Comparison of ENCODE assay signal across 8 cellular contexts in genomic region chr6:35259946-35260626, GRCh38. TPM values are rescaled to one million over a fixed set of nuclear protein-coding genes. Genes with fewer than 3 reads are reported as not detected.
A peak's percentile ranks its signal among the peaks of the same experiment; 100 is the strongest.
DNase-seq lines count a peak whose midpoint lies in the region; ATAC-seq and TF ChIP-seq lines count a peak whose summit lies in the region.

No MANE protein-coding gene starts in this region.

- H3K4me1 Mint-ChIP-seq in activated T-cell treated with anti-CD3 and anti-CD28 coated beads, Interleukin-2, amount 50 U/mL, for 72 hours (ENCODE audit: low read depth): peaks cover 54% of the 10 kb centered on the region
- peaks cover 54% of the 10 kb centered on the region for H3K4me1 Mint-ChIP-seq in stimulated activated naive CD8-positive, alpha-beta T cell treated with anti-CD3 and anti-CD28 coated beads, Interleukin-15, amount 100 ng/mL, for 72 hours

- TF ChIP-seq CTCF in OCI-LY1 (IDR thresholded peaks at IDR 0.05; ENCODE audit: low read length): no peak
- no peak for TF ChIP-seq CTCF in fibroblast of lung (conservative IDR thresholded peaks at IDR 0.05 in 1 of 2, IDR thresholded peaks at IDR 0.05 in 1 of 2; ENCODE audit: low read depth in 1 of 2, low read length in 2 of 2)
- TF ChIP-seq CTCF in neural cell (IDR thresholded peaks at IDR 0.05; ENCODE audit: poor library complexity, severe bottlenecking): no peak

- peak overlapping the region; percentile 78 for H3K27ac ChIP-seq in OCI-LY1 (ENCODE audit: low read depth, low read length, poor library complexity, severe bottlenecking)
- H3K27ac ChIP-seq in fibroblast of lung (ENCODE audit: insufficient read depth, low read length): peak overlapping the region; percentile 99
- peak overlapping the region; percentile 95 for H3K27ac ChIP-seq in neural cell (ENCODE audit: low read length)

- peak overlapping the region; percentile 91 for H3K9ac ChIP-seq in OCI-LY1 (ENCODE audit: low read length)
- peak overlapping the region; percentile 96 for H3K9ac ChIP-seq in fibroblast of lung (ENCODE audit: insufficient read depth, low read length)
- H3K9ac ChIP-seq in neural cell (ENCODE audit: low read length): peak overlapping the region; percentile 94

- TF ChIP-seq RAD21 in neural cell (conservative IDR thresholded peaks at IDR 0.05): no peak

- no peak for TF ChIP-seq EP300 in neural cell (conservative IDR thresholded peaks at IDR 0.05; ENCODE audit: poor library complexity, severe bottlenecking)

- no peaks in the 10 kb centered on the region for H3K9me3 Mint-ChIP-seq in activated T-cell treated with anti-CD3 and anti-CD28 coated beads, Interleukin-2, amount 50 U/mL, for 72 hours
- H3K9me3 Mint-ChIP-seq in stimulated activated naive CD8-positive, alpha-beta T cell treated with anti-CD3 and anti-CD28 coated beads, Interleukin-15, amount 100 ng/mL, for 72 hours: no peaks in the 10 kb centered on the region

- H3K4me2 ChIP-seq in OCI-LY1 (ENCODE audit: low read length) (peak overlapping the region; percentile 84), fibroblast of lung (ENCODE audit: extremely low read depth, insufficient read depth, low read length) (peak overlapping the region; percentile 86), neural cell (ENCODE audit: low read length) (peak overlapping the region; percentile 95)

- peak overlapping the region; percentile 79 for H3K4me3 ChIP-seq in OCI-LY1 (ENCODE audit: low read depth, low read length, poor library complexity, severe bottlenecking)
- H3K4me3 ChIP-seq in fibroblast of lung (replicated peaks in 1 of 4; ENCODE audit: control extremely low read depth in 1 of 4, insufficient read depth in 1 of 4, low read depth in 3 of 4, low read length in 4 of 4): peak overlapping the region; percentile 73 to 89 (median 81)
- peak overlapping the region; percentile 80 for H3K4me3 ChIP-seq in neural cell (ENCODE audit: low read length)

- H3K4me1 ChIP-seq in OCI-LY1 (ENCODE audit: insufficient read depth, low read length, severe bottlenecking): peaks cover 44% of the 10 kb centered on the region
- no peaks in the 10 kb centered on the region for H3K4me1 ChIP-seq in fibroblast of lung (ENCODE audit: control insufficient read depth, extremely low read depth, insufficient read depth, low read length)

- no peaks in the 10 kb centered on the region for H4K20me1 ChIP-seq in OCI-LY1 (ENCODE audit: insufficient read depth, low read length)
- no peaks in the 10 kb centered on the region for H4K20me1 ChIP-seq in fibroblast of lung (ENCODE audit: control insufficient read depth, extremely low read depth, insufficient read depth, low read length)
- H4K20me1 ChIP-seq in neural cell (ENCODE audit: insufficient read depth): no peaks in the 10 kb centered on the region

- no peaks in the 10 kb centered on the region for H3K79me2 ChIP-seq in OCI-LY1 (ENCODE audit: insufficient read depth, low read length)
- H3K79me2 ChIP-seq in fibroblast of lung (ENCODE audit: control insufficient read depth, insufficient read depth, low read length): peaks cover 9% of the 10 kb centered on the region
- H3K79me2 ChIP-seq in neural cell (replicated peaks; ENCODE audit: insufficient read depth, low read length): peaks cover 31% of the 10 kb centered on the region

- DNase-seq in 8988T (peak; percentile 56), fibroblast of lung (ENCODE audit: low read depth in 2 of 2) (peak; percentile 25 to 51)
- peak; percentile 85 to 86 for DNase-seq in activated T-cell treated with anti-CD3 and anti-CD28 coated beads, Interleukin-2, amount 50 U/mL, for 72 hours
- peak; percentile 68 to 80 for DNase-seq in stimulated activated naive CD8-positive, alpha-beta T cell treated with anti-CD3 and anti-CD28 coated beads, Interleukin-15, amount 100 ng/mL, for 72 hours

- peak; percentile 20 for ATAC-seq in GM18520 (IDR thresholded peaks at IDR 0.05; ENCODE audit: unreplicated experiment)
- peak; percentile 36 for ATAC-seq in HG03135 (IDR thresholded peaks at IDR 0.05; ENCODE audit: unreplicated experiment)
- ATAC-seq in activated T-cell treated with anti-CD3 and anti-CD28 coated beads, Interleukin-2, amount 50 U/mL, for 72 hours (replicated peaks in 1 of 2): peak; percentile 70 to 71
- peak; percentile 73 for ATAC-seq in stimulated activated naive CD8-positive, alpha-beta T cell treated with anti-CD3 and anti-CD28 coated beads, Interleukin-15, amount 100 ng/mL, for 72 hours

- no peaks in the 10 kb centered on the region for H3K9me2 ChIP-seq in OCI-LY1 (ENCODE audit: low read depth, low read length)
- H3K9me2 ChIP-seq in neural cell (ENCODE audit: insufficient read depth, low read length): no peaks in the 10 kb centered on the region

- H3F3A ChIP-seq in OCI-LY1 (ENCODE audit: insufficient read depth, low read length) (peaks cover 6% of the 10 kb centered on the region; the same call in 1 of the 2 replicates), neural cell (ENCODE audit: insufficient read depth, low read length, poor library complexity, severe bottlenecking) (no peaks in the 10 kb centered on the region)

- no peaks in the 10 kb centered on the region for H3K27me3 ChIP-seq in OCI-LY1 (ENCODE audit: insufficient read depth, low read length)
- no peaks in the 10 kb centered on the region for H3K27me3 ChIP-seq in fibroblast of lung (ENCODE audit: control insufficient read depth, insufficient read depth, low read length)
- H3K27me3 ChIP-seq in neural cell (ENCODE audit: insufficient read depth, low read depth, low read length): no peaks in the 10 kb centered on the region

- H3K27me3 Mint-ChIP-seq in activated T-cell treated with anti-CD3 and anti-CD28 coated beads, Interleukin-2, amount 50 U/mL, for 72 hours (ENCODE audit: low read depth): no peaks in the 10 kb centered on the region
- no peaks in the 10 kb centered on the region for H3K27me3 Mint-ChIP-seq in stimulated activated naive CD8-positive, alpha-beta T cell treated with anti-CD3 and anti-CD28 coated beads, Interleukin-15, amount 100 ng/mL, for 72 hours

- H3K36me3 ChIP-seq in OCI-LY1 (ENCODE audit: insufficient read depth, low read length): no peaks in the 10 kb centered on the region
- H3K36me3 ChIP-seq in fibroblast of lung (ENCODE audit: control insufficient read depth, insufficient read depth, low read length): no peaks in the 10 kb centered on the region
- no peaks in the 10 kb centered on the region for H3K36me3 ChIP-seq in neural cell (ENCODE audit: insufficient read depth, low read length)

- H3K9me3 ChIP-seq in OCI-LY1 (ENCODE audit: low read length) (no peaks in the 10 kb centered on the region), fibroblast of lung (ENCODE audit: control insufficient read depth, insufficient read depth, low read depth, low read length) (no peaks in the 10 kb centered on the region), neural cell (ENCODE audit: low read length) (no peaks in the 10 kb centered on the region)

- no peaks in the 10 kb centered on the region for H3K36me3 Mint-ChIP-seq in activated T-cell treated with anti-CD3 and anti-CD28 coated beads, Interleukin-2, amount 50 U/mL, for 72 hours (ENCODE audit: insufficient read depth in 2 of 2)

- H2AFZ ChIP-seq in OCI-LY1 (ENCODE audit: low read length): no peak overlapping the region
- peak overlapping the region; percentile 45 for H2AFZ ChIP-seq in fibroblast of lung (ENCODE audit: low read length)
- H2AFZ ChIP-seq in neural cell (ENCODE audit: low read depth, low read length): peak overlapping the region; percentile 67

- H3K4me3 Mint-ChIP-seq in activated T-cell treated with anti-CD3 and anti-CD28 coated beads, Interleukin-2, amount 50 U/mL, for 72 hours: peak overlapping the region; percentile 85 to 99
- H3K4me3 Mint-ChIP-seq in stimulated activated naive CD8-positive, alpha-beta T cell treated with anti-CD3 and anti-CD28 coated beads, Interleukin-15, amount 100 ng/mL, for 72 hours: peak overlapping the region; percentile 90 to 99

- peak overlapping the region; percentile 88 for H3K27ac Mint-ChIP-seq in activated T-cell treated with anti-CD3 and anti-CD28 coated beads, Interleukin-2, amount 50 U/mL, for 72 hours
- H3K27ac Mint-ChIP-seq in stimulated activated naive CD8-positive, alpha-beta T cell treated with anti-CD3 and anti-CD28 coated beads, Interleukin-15, amount 100 ng/mL, for 72 hours: peak overlapping the region; percentile 93 to 96

TF ChIP-seq in neural cell, 6 proteins besides CTCF, POLR2A, EP300 and RAD21 (continues in another document):
- TF ChIP-seq EZH2 (IDR thresholded peaks at IDR 0.05; ENCODE audit: borderline replicate concordance, insufficient read depth, low read length, poor library complexity, severe bottlenecking): no peak
- no peak for TF ChIP-seq TAF1 (IDR thresholded peaks at IDR 0.05; ENCODE audit: low read depth)

RNA-seq across cellular contexts. Expression of gene ZNF76, which starts 0.6 kb away (rescaled TPM):
- 10 to 100 TPM; 52.1 to 55.9 TPM for total RNA-seq in activated T-cell treated with anti-CD3 and anti-CD28 coated beads, Interleukin-2, amount 50 U/mL, for 72 hours
- 9.8 and 19.5 TPM in 2 replicates for total RNA-seq in fibroblast of lung
- polyA plus RNA-seq in fibroblast of lung (9.6 and 11.4 TPM in 2 replicates), neural cell (26.3 and 38.6 TPM in 2 replicates)
- 11.9 and 13.4 TPM in 2 replicates for polyA plus RNA-seq in fibroblast of lung (2012)
- polyA minus RNA-seq in fibroblast of lung (ENCODE audit: low replicate concordance) (33.8 and 61.8 TPM in 2 replicates), neural cell (21.7 and 25.9 TPM in 2 replicates)

RNA-seq across cellular contexts. Expression of gene DEF6, which starts 37.5 kb away (rescaled TPM):
- total RNA-seq in activated T-cell treated with anti-CD3 and anti-CD28 coated beads, Interleukin-2, amount 50 U/mL, for 72 hours: 100 to 1,000 TPM; 108 to 127 TPM
- 0.33 and 0.51 TPM in 2 replicates for total RNA-seq in fibroblast of lung
- polyA plus RNA-seq in fibroblast of lung: 0.12 and 0.17 TPM in 2 replicates
- polyA plus RNA-seq in fibroblast of lung (2012): 0.17 and 0.41 TPM in 2 replicates
- not detected in 2 replicates for polyA minus RNA-seq in fibroblast of lung (ENCODE audit: low replicate concordance)
- 0.48 and 1.3 TPM in 2 replicates for polyA plus RNA-seq in neural cell
- 0.35 and 0.49 TPM in 2 replicates for polyA minus RNA-seq in neural cell

RNA-seq across cellular contexts. Expression of gene SCUBE3, which starts 46.3 kb away (rescaled TPM):
- total RNA-seq in activated T-cell treated with anti-CD3 and anti-CD28 coated beads, Interleukin-2, amount 50 U/mL, for 72 hours: under 1 TPM; 0.05 to 0.16 TPM
- total RNA-seq in fibroblast of lung: under 0.01 TPM in 2 replicates
- polyA plus RNA-seq in fibroblast of lung: 0.29 and 1.2 TPM in 2 replicates
- 0.20 and 1.1 TPM in 2 replicates for polyA plus RNA-seq in fibroblast of lung (2012)
- polyA minus RNA-seq in fibroblast of lung (ENCODE audit: low replicate concordance): 0.37 and 2.7 TPM in 2 replicates
- 7.3 and 9.1 TPM in 2 replicates for polyA plus RNA-seq in neural cell
- polyA minus RNA-seq in neural cell: 9.7 and 12.4 TPM in 2 replicates

Comparison
In these comparisons a context has a peak if more than half of its experiments do, and no peak if none do; other contexts are left out.
1. Peak in every context shown above with its lines: DNase-seq, ATAC-seq, H3K4me3 ChIP-seq and H3K27ac ChIP-seq.
2. ATAC-seq: peak in every context shown above with its lines; median percentile 73 in stimulated activated naive CD8-positive, alpha-beta T cell treated with anti-CD3 and anti-CD28 coated beads, Interleukin-15, amount 100 ng/mL, for 72 hours; 70 in activated T-cell treated with anti-CD3 and anti-CD28 coated beads, Interleukin-2, amount 50 U/mL, for 72 hours; 36 in HG03135; 20 in GM18520.
3. RNA of gene DEF6, which starts 37.5 kb away (total RNA-seq): 108 to 127 TPM in activated T-cell treated with anti-CD3 and anti-CD28 coated beads, Interleukin-2, amount 50 U/mL, for 72 hours; 0.33 to 0.51 TPM in fibroblast of lung; every median in the first group is over 10 times any median in the second.